In genomic region chr13:52127378-52127777, GRCh38 we compare ENCODE assay signal across 8 cellular contexts. TPM values are rescaled to one million over a fixed set of nuclear protein-coding genes. Genes with fewer than 3 reads are reported as not detected.
A peak's percentile ranks its signal among the peaks of the same experiment; 100 is the strongest.
DNase-seq lines count a peak whose midpoint lies in the region; ATAC-seq and TF ChIP-seq lines count a peak whose summit lies in the region.

No MANE protein-coding gene starts in this region.

- POLR2A ChIA-PET in RWPE1 (lab: Yijun Ruan, JAX; ENCODE audit: low non-redundant PET): no interaction called here

- CTCF ChIA-PET in RWPE1 (lab: Yijun Ruan, JAX): interaction anchor here (0.5 to 3.1 kb wide), 12 partner anchors 10 to 537 kb away, joined by 3 to 38 read pairs (median 6); no protein-coding TSS in a partner anchor

- H3K36me3 ChIP-seq in ascending aorta (peaks cover 2 to 14% of the 10 kb centered on the region in 2 donors), WERI-Rb-1 (no peaks in the 10 kb centered on the region)

- H3K9me3 Mint-ChIP-seq in progenitor cell of endocrine pancreas (ENCODE audit: low read depth): no peaks in the 10 kb centered on the region

- TF ChIP-seq CTCF in ascending aorta (IDR thresholded peaks at IDR 0.05) (no peak), progenitor cell of endocrine pancreas (IDR thresholded peaks at IDR 0.05; ENCODE audit: unreplicated experiment) (no peak), RWPE1 (conservative IDR thresholded peaks at IDR 0.05; ENCODE audit: low read depth) (no peak), WERI-Rb-1 (IDR thresholded peaks at IDR 0.05; ENCODE audit: low read depth, low read length) (no peak)

- peaks cover 0 to 3% of the 10 kb centered on the region in 2 donors for H3K4me1 ChIP-seq in ascending aorta

- H3K9me3 ChIP-seq in ascending aorta: no peaks in the 10 kb centered on the region
- H3K9me3 ChIP-seq in WERI-Rb-1 (ENCODE audit: severe bottlenecking): no peaks in the 10 kb centered on the region

- peak; percentile 34 for ATAC-seq in GM19351 (IDR thresholded peaks at IDR 0.05; ENCODE audit: unreplicated experiment)
- peak; percentile 19 for ATAC-seq in HG02884 (IDR thresholded peaks at IDR 0.05; ENCODE audit: unreplicated experiment)
- ATAC-seq in esophagus mucosa: no peak

- peak overlapping the region; percentile 42 to 48 for H3K27ac ChIP-seq in ascending aorta
- H3K27ac ChIP-seq in RWPE1: no peak overlapping the region
- H3K27ac ChIP-seq in WERI-Rb-1: no peak overlapping the region

- H3K4me1 Mint-ChIP-seq in progenitor cell of endocrine pancreas (ENCODE audit: low read depth): peaks cover 8% of the 10 kb centered on the region

- no peaks in the 10 kb centered on the region for H3K27me3 Mint-ChIP-seq in progenitor cell of endocrine pancreas

- H3K36me3 Mint-ChIP-seq in progenitor cell of endocrine pancreas (ENCODE audit: insufficient read depth): peaks cover 15% of the 10 kb centered on the region

- H3K4me3 ChIP-seq in ascending aorta (peak overlapping the region; percentile 68 to 78), WERI-Rb-1 (ENCODE audit: low read depth, low read length) (no peak overlapping the region)

- intact Hi-C loops in ascending aorta (cut with DNase I): loop anchor here (5.0 kb wide), 1 partner anchor 280 kb away; the partner anchor contains the start of gene TMEM272

- no peaks in the 10 kb centered on the region for H3K27me3 ChIP-seq in ascending aorta
- H3K27me3 ChIP-seq in WERI-Rb-1 (ENCODE audit: insufficient read depth, low read depth, severe bottlenecking): no peaks in the 10 kb centered on the region

- no peak for DNase-seq in ascending aorta (ENCODE audit: low spot score in 2 of 2)
- no peak for DNase-seq in progenitor cell of endocrine pancreas (ENCODE audit: low spot score, unreplicated experiment)
- DNase-seq in RWPE1 (ENCODE audit: low spot score): no peak
- no peak for DNase-seq in WERI-Rb-1
- no peak for DNase-seq in activated CD4-positive, CD25-positive, alpha-beta regulatory T cell (lab: John Stamatoyannopoulos, UW)

- H3K27ac Mint-ChIP-seq in progenitor cell of endocrine pancreas: peak overlapping the region; percentile 33

- peak overlapping the region; percentile 84 for H3K4me3 Mint-ChIP-seq in progenitor cell of endocrine pancreas (ENCODE audit: low read depth)

RNA-seq across cellular contexts. Expression of gene NEK5, which starts 1.5 kb away (rescaled TPM):
- not detected for total RNA-seq in ascending aorta
- total RNA-seq in progenitor cell of endocrine pancreas: 1.4 and 1.7 TPM in 2 replicates
- total RNA-seq in esophagus mucosa: 0.16 TPM

RNA-seq across cellular contexts. Expression of gene NEK3, which starts 32.0 kb away (rescaled TPM):
- total RNA-seq in ascending aorta: 4.7 TPM
- 26.3 and 28.1 TPM in 2 replicates for total RNA-seq in progenitor cell of endocrine pancreas
- total RNA-seq in esophagus mucosa: 4.3 TPM

Comparison
In these comparisons a context has a peak if more than half of its experiments do, and no peak if none do; other contexts are left out.
1. H3K27ac ChIP-seq: peak in ascending aorta (2 of 2); none in RWPE1 (single experiment) and WERI-Rb-1 (single experiment).